Comparison of ENCODE assay signal across 8 cellular contexts in the genomic region with DNA sequence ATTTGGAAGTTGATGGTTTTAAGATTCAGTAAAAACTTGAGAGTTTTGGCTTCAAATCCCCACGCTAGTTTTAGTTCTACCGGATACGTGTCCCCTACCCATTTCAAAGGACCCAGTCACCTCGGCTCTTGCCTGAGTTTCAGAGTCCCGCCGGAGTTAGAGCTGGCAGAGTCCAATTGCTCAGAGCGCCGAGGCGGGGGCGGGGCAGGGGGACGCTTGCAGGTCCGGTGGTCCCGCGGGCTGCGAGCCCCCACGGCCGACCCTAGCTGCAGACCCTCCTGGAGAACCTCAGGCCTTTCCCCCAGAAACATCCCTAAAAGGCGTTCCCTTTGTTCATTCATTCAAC. TPM values are rescaled to one million over a fixed set of nuclear protein-coding genes. Genes with fewer than 3 reads are reported as not detected.
A peak's percentile ranks its signal among the peaks of the same experiment; 100 is the strongest.
DNase-seq lines count a peak whose midpoint lies in the region; ATAC-seq and TF ChIP-seq lines count a peak whose summit lies in the region.

No MANE protein-coding gene starts in this region.

- H3K27ac Mint-ChIP-seq in activated B cell treated with CpG ODN at 0.5 μM for 24 hours, result peak overlapping the region; percentile 95

- CTCF ChIA-PET in activated B cell treated with CpG ODN at 0.5 μM for 24 hours (lab: Charles Lee), result interaction anchor here (0.6 to 3.0 kb wide), 2 partner anchors 99 to 120 kb away, joined by 3 to 16 read pairs; no protein-coding TSS in a partner anchor

- WGBS in lung, 2 donors, result 0 to 1% methylated on average over 18 of the region's 18 CpGs

- H3K4me3 Mint-ChIP-seq in activated B cell treated with CpG ODN at 0.5 μM for 24 hours, result peak overlapping the region; percentile 95

- no peaks in the 10 kb centered on the region for H3K27me3 Mint-ChIP-seq in activated B cell treated with CpG ODN at 0.5 μM for 24 hours

- peak overlapping the region; percentile 67 for H3K4me3 ChIP-seq in colonic mucosa
- peak overlapping the region; percentile 55 for H3K4me3 ChIP-seq in lung

- ATAC-seq in GM21381 (IDR thresholded peaks at IDR 0.05; ENCODE audit: unreplicated experiment) (peak; percentile 38), activated B cell treated with CpG ODN at 0.5 μM for 24 hours (ENCODE audit: low read depth) (peak; percentile 30), lung (ENCODE audit: insufficient read depth, low FRiP score) (peak; percentile 5)

- H3K27ac ChIP-seq in C4-2B (peak overlapping the region; percentile 84), colonic mucosa (peak overlapping the region; percentile 96), lung (ENCODE audit: low read depth in 1 of 2, low read length in 1 of 2) (peak overlapping the region; percentile 89 to 98)

- H3K9ac ChIP-seq in colonic mucosa (ENCODE audit: low read depth in 2 of 2, low read length in 2 of 2), result peak overlapping the region; percentile 77 to 94

- DNase-seq in activated B cell treated with CpG ODN at 0.5 μM for 24 hours, result peak; percentile 29
- peak; percentile 65 for DNase-seq in colonic mucosa
- DNase-seq in lung (ENCODE audit: low spot score), result peak; percentile 44
- peak; percentile 16 for DNase-seq in stimulated activated CD8-positive, alpha-beta memory T cell treated with anti-CD3 and anti-CD28 coated beads, Interleukin-15, amount 100 ng/mL, for 24 hours (ENCODE audit: low read depth)
- DNase-seq in mesenteric fat pad (ENCODE audit: low spot score), result no peak

- intact Hi-C loops in activated B cell treated with CpG ODN at 0.5 μM for 24 hours (cut with micrococcal nuclease), result loop anchor here (1.0 to 5.0 kb wide), 3 partner anchors 94 to 215 kb away; a partner anchor contains a TSS
- intact Hi-C loops in colonic mucosa (cut with DNase I), result no loop called here

- no peaks in the 10 kb centered on the region for H3K9me3 ChIP-seq in colonic mucosa
- no peaks in the 10 kb centered on the region for H3K9me3 ChIP-seq in lung (ENCODE audit: control insufficient read depth in 2 of 2, insufficient read depth in 1 of 2, low read length in 1 of 2)

- no peak for TF ChIP-seq CTCF in C4-2B (conservative IDR thresholded peaks at IDR 0.05)
- TF ChIP-seq CTCF in activated B cell treated with CpG ODN at 0.5 μM for 24 hours (IDR thresholded peaks at IDR 0.05), result no peak
- no peak for TF ChIP-seq CTCF in colonic mucosa (IDR thresholded peaks at IDR 0.05)
- TF ChIP-seq CTCF in lung (IDR thresholded peaks at IDR 0.05; ENCODE audit: control extremely low read depth, extremely low read depth), result no peak

- no peaks in the 10 kb centered on the region for H3K9me3 Mint-ChIP-seq in activated B cell treated with CpG ODN at 0.5 μM for 24 hours

- H3K4me1 Mint-ChIP-seq in activated B cell treated with CpG ODN at 0.5 μM for 24 hours, result peaks cover 31% of the 10 kb centered on the region

- TF ChIP-seq EP300 in Ishikawa (IDR thresholded peaks at IDR 0.05; ENCODE audit: borderline replicate concordance), result no peak

- POLR2A ChIA-PET in activated B cell treated with CpG ODN at 0.5 μM for 24 hours (lab: Charles Lee), result interaction anchor here (0.6 to 5.4 kb wide), 9 partner anchors 43 to 1983 kb away, joined by 3 to 38 read pairs (median 7); a partner anchor contains a TSS

- TF ChIP-seq RAD21 in Ishikawa (IDR thresholded peaks at IDR 0.05; ENCODE audit: low read depth), result no peak

- peaks cover 26% of the 10 kb centered on the region for H3K36me3 Mint-ChIP-seq in activated B cell treated with CpG ODN at 0.5 μM for 24 hours (ENCODE audit: low read depth)

- H3K27me3 ChIP-seq in colonic mucosa (no peaks in the 10 kb centered on the region), lung (ENCODE audit: control insufficient read depth, insufficient read depth) (no peaks in the 10 kb centered on the region)

- H3K4me1 ChIP-seq in colonic mucosa (peaks cover 4% of the 10 kb centered on the region), lung (ENCODE audit: control insufficient read depth in 2 of 2, insufficient read depth in 2 of 2, low read length in 2 of 2) (peaks cover 0 to 10% of the 10 kb centered on the region in 2 donors)

- H3K36me3 ChIP-seq in colonic mucosa (no peaks in the 10 kb centered on the region), lung (ENCODE audit: control insufficient read depth in 2 of 2, insufficient read depth in 2 of 2, low read length in 2 of 2) (peaks cover 0 to 4% of the 10 kb centered on the region in 2 donors)

TF ChIP-seq in Ishikawa, 13 proteins besides CTCF, POLR2A, EP300 and RAD21:
- TF ChIP-seq ZBTB7A (IDR thresholded peaks at IDR 0.05; ENCODE audit: low read depth) (peak; percentile 93), YY1 (IDR thresholded peaks at IDR 0.05; ENCODE audit: low read depth) (no peak)

RNA-seq across cellular contexts. Expression of a gene that starts 0.8 kb away (rescaled TPM):
- total RNA-seq in activated B cell treated with CpG ODN at 0.5 μM for 24 hours (39.0 and 46.0 TPM in 2 replicates), colonic mucosa (10 to 100 TPM; 30.3 to 30.6 TPM), lung (10 to 100 TPM; 31.0 to 86.7 TPM), mesenteric fat pad (35.5 TPM)
- 10 to 100 TPM; 16.3 to 21.1 TPM for polyA plus RNA-seq in lung

RNA-seq across cellular contexts. Expression of a gene that starts 56.3 kb away (rescaled TPM):
- total RNA-seq in activated B cell treated with CpG ODN at 0.5 μM for 24 hours, result 4.3 and 4.8 TPM in 2 replicates
- 10 to 100 TPM; 33.7 to 38.7 TPM for total RNA-seq in colonic mucosa
- total RNA-seq in lung, result 10 to 100 TPM; 26.4 to 28.3 TPM
- polyA plus RNA-seq in lung, result 1 to 10 TPM; 4.0 to 7.9 TPM
- total RNA-seq in mesenteric fat pad, result 36.6 TPM
